In genomic region chr5:44881266-44881665, GRCh38 we compare ENCODE assay signal across 21 cellular contexts.
"Had no signal": no experiment of that assay in that cellular context is flagged by ENCODE, and none has a peak within 500 bp of the region (broad histone marks: within the 10 kb centered on the region; RNA-seq: fewer than 3 reads in every experiment).

No MANE protein-coding gene starts in this region.

- H3K4me3 Mint-ChIP-seq: activated CD4-positive, alpha-beta memory T cell treated with anti-CD3 and anti-CD28 coated beads, Interleukin-2, amount 10 ng/mL, durations not matched to agents 7 days and 5 days; activated CD8-positive, alpha-beta memory T cell treated with anti-CD3 and anti-CD28 coated beads, Interleukin-2, amount 10 ng/mL, durations not matched to agents 7 days and 5 days; activated naive CD8-positive, alpha-beta T cell treated with anti-CD3 and anti-CD28 coated beads, Interleukin-2, amount 10 ng/mL, durations not matched to agents 7 days and 5 days; brain; immature natural killer cell; neural crest cell; WTC11 had no signal

- H3K4me1 Mint-ChIP-seq: immature natural killer cell had no signal

- ATAC-seq: activated CD8-positive, alpha-beta memory T cell treated with anti-CD3 and anti-CD28 coated beads, Interleukin-2, amount 10 ng/mL, durations not matched to agents 7 days and 5 days; gastroesophageal sphincter; heart right ventricle; left lobe of liver; WTC11 had no signal

- H3K27me3 ChIP-seq: esophagus muscularis mucosa, gastroesophageal sphincter, heart right ventricle, thyroid gland had no signal

- H3K9me3 ChIP-seq: esophagus muscularis mucosa, gastroesophageal sphincter, thyroid gland had no signal

- DNase-seq: activated CD4-positive, alpha-beta memory T cell treated with anti-CD3 and anti-CD28 coated beads, Interleukin-2, amount 10 ng/mL, durations not matched to agents 7 days and 5 days; activated CD4-positive, alpha-beta T cell treated with anti-CD3 and anti-CD28 coated beads for 4 hours; activated CD8-positive, alpha-beta memory T cell treated with anti-CD3 and anti-CD28 coated beads, Interleukin-2, amount 10 ng/mL, durations not matched to agents 7 days and 5 days; activated naive CD8-positive, alpha-beta T cell treated with anti-CD3 and anti-CD28 coated beads, Interleukin-2, amount 10 ng/mL, durations not matched to agents 7 days and 5 days; anterior cingulate cortex; heart right ventricle; immature natural killer cell; midbrain; stimulated activated CD4-positive, alpha-beta T cell treated with anti-CD3 and anti-CD28 coated beads, Interleukin-12 subunit alpha, Interleukin-12 subunit beta, amount 100 ng/mL, for 4 hours; stimulated activated CD4-positive, alpha-beta T cell treated with anti-CD3 and anti-CD28 coated beads, Interleukin-1b, Interleukin-23, amount 100 ng/mL, for 48 hours; stimulated activated CD8-positive, alpha-beta memory T cell treated with anti-CD3 and anti-CD28 coated beads, Interleukin-4, amount 100 ng/mL, for 48 hours; stimulated activated naive CD4-positive, alpha-beta T cell; thyroid gland had no signal

- H3K27ac ChIP-seq: coronary artery, esophagus muscularis mucosa, gastroesophageal sphincter, heart right ventricle, thyroid gland had no signal

- H3K4me1 ChIP-seq: esophagus muscularis mucosa, gastroesophageal sphincter, heart right ventricle, thyroid gland had no signal

- H3K36me3 Mint-ChIP-seq: brain, immature natural killer cell had no signal

- H3K4me3 ChIP-seq: coronary artery, esophagus muscularis mucosa, gastroesophageal sphincter, heart right ventricle, lung, thyroid gland had no signal

- H3K27ac Mint-ChIP-seq: activated CD4-positive, alpha-beta memory T cell treated with anti-CD3 and anti-CD28 coated beads, Interleukin-2, amount 10 ng/mL, durations not matched to agents 7 days and 5 days; activated CD8-positive, alpha-beta memory T cell treated with anti-CD3 and anti-CD28 coated beads, Interleukin-2, amount 10 ng/mL, durations not matched to agents 7 days and 5 days; activated naive CD8-positive, alpha-beta T cell treated with anti-CD3 and anti-CD28 coated beads, Interleukin-2, amount 10 ng/mL, durations not matched to agents 7 days and 5 days; brain; immature natural killer cell; WTC11 had no signal

- H3K27me3 Mint-ChIP-seq: activated CD8-positive, alpha-beta memory T cell treated with anti-CD3 and anti-CD28 coated beads, Interleukin-2, amount 10 ng/mL, durations not matched to agents 7 days and 5 days; activated naive CD8-positive, alpha-beta T cell treated with anti-CD3 and anti-CD28 coated beads, Interleukin-2, amount 10 ng/mL, durations not matched to agents 7 days and 5 days had no signal

- H3K36me3 ChIP-seq: esophagus muscularis mucosa, gastroesophageal sphincter, heart right ventricle, thyroid gland had no signal
